12 cellular contexts compared by ENCODE assay signal in the genomic region with DNA sequence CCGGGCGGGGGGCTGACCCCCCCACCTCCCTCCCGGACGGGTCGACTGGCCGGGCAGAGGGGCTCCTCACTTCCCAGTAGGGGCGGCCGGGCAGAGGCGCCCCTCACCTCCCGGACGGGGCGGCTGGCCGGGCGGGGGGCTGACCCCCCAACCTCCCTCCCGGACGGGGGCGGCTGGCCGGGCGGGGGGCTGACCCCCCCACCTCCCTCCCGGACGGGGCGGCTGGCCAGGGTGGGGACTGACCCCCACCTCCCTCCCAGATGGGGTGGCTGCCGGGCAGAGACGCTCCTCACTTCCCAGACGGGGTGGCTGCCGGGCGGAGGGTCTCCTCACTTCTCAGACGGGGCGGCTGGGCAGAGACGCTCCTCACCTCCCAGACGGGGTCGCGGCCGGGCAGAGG. TPM values are rescaled to one million over a fixed set of nuclear protein-coding genes. Genes with fewer than 3 reads are reported as not detected.
A peak's percentile ranks its signal among the peaks of the same experiment; 100 is the strongest.
DNase-seq lines count a peak whose midpoint lies in the region; TF ChIP-seq lines count a peak whose summit lies in the region.
"Not testable (repeated sequence)": the region's sequence is repeated elsewhere in the genome, so short reads cannot be mapped to it uniquely, and the experiment has no call there.
"Had no signal": no experiment of that assay in that cellular context is flagged by ENCODE, and none has a peak within 500 bp of the region (broad histone marks: within the 10 kb centered on the region; RNA-seq: fewer than 3 reads in every experiment).

No MANE protein-coding gene starts in this region.

- H3K4me2 ChIP-seq in BLaER1 = peak overlapping the region; percentile 28

- peak; percentile 81 for DNase-seq in osteocyte (ENCODE audit: extremely low spot score, unreplicated experiment)

- H3K27me3 ChIP-seq in BLaER1 = peaks cover 22% of the 10 kb centered on the region

- not testable (repeated sequence) for H3K4me1 Mint-ChIP-seq in osteocyte (ENCODE audit: unreplicated experiment)

- not testable (repeated sequence) for H3K4me3 Mint-ChIP-seq in osteocyte (ENCODE audit: unreplicated experiment)

- not testable (repeated sequence) for H3K27ac ChIP-seq in BLaER1

- H3K9ac ChIP-seq in BLaER1 = not testable (repeated sequence)

- not testable (repeated sequence) for H3K4me3 ChIP-seq in BLaER1

- H3K4me1 ChIP-seq in BLaER1 = peaks cover 51% of the 10 kb centered on the region

- H3K9me3 ChIP-seq in BLaER1 = not testable (repeated sequence)

- not testable (repeated sequence) for H4K20me1 ChIP-seq in BLaER1

- not testable (repeated sequence) for H3K9me3 Mint-ChIP-seq in osteocyte (ENCODE audit: unreplicated experiment)

- not testable (repeated sequence) for TF ChIP-seq CTCF in osteocyte (IDR thresholded peaks at IDR 0.05)

- not testable (repeated sequence) for H3K27ac Mint-ChIP-seq in osteocyte (ENCODE audit: unreplicated experiment)

- H3K36me3 Mint-ChIP-seq in osteocyte (ENCODE audit: unreplicated experiment) = not testable (repeated sequence)

- H3K27me3 Mint-ChIP-seq in osteocyte (ENCODE audit: unreplicated experiment) = not testable (repeated sequence)

- not testable (repeated sequence) for H3K36me3 ChIP-seq in BLaER1

RNA-seq across cellular contexts. Expression of gene REEP6, which starts 8.2 kb away (rescaled TPM):
- total RNA-seq in osteocyte = 4.1 and 4.4 TPM in 2 replicates

RNA-seq across cellular contexts. Expression of gene PCSK4, which starts 9.1 kb away (rescaled TPM):
- total RNA-seq in osteocyte = 3.2 and 5.7 TPM in 2 replicates

RNA-seq across cellular contexts. Expression of gene ADAMTSL5, which starts 13.6 kb away (rescaled TPM):
- total RNA-seq in osteocyte = 4.4 and 6.4 TPM in 2 replicates
- total RNA-seq: B cell had no signal

RNA-seq across cellular contexts. Expression of gene C19orf25, which starts 20.2 kb away (rescaled TPM):
- 38.0 and 38.9 TPM in 2 replicates for total RNA-seq in osteocyte

RNA-seq across cellular contexts. Expression of gene PLK5, which starts 24.6 kb away (rescaled TPM):
- 0.54 TPM in 1 of 2 replicates, not detected in the other for total RNA-seq in osteocyte
- total RNA-seq: A172; A673; B cell; Caco-2; Calu3; CD4-positive, alpha-beta memory T cell; CD4-positive, CD25-positive, alpha-beta regulatory T cell; CD8-positive, alpha-beta memory T cell; CD8-positive, alpha-beta T cell; Daoy had no signal
